In the genomic region with DNA sequence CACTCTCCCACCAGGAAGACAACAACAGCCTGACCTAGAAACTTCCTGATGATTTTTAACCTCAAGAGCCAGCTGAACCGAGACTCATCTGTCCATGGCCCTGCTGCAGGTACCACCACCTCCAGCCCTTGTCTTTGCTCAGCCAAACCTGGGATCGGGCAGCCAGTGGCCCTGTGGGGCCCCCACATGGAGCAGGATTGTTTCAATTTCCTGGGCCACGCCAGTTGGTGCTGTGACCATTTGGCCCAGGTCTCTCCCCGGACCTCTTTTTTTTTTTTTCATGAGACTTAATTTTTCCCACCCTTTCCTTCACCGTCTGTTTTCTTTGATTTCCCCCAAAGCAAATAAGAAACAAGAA, we compare ENCODE assay signal across 13 cellular contexts. TPM values are rescaled to one million over a fixed set of nuclear protein-coding genes. Genes with fewer than 3 reads are reported as not detected.
A peak's percentile ranks its signal among the peaks of the same experiment; 100 is the strongest.
DNase-seq lines count a peak whose midpoint lies in the region; TF ChIP-seq lines count a peak whose summit lies in the region.
"Had no signal": no experiment of that assay in that cellular context is flagged by ENCODE, and none has a peak within 500 bp of the region (broad histone marks: within the 10 kb centered on the region; RNA-seq: fewer than 3 reads in every experiment).

No MANE protein-coding gene starts in this region.

- DNase-seq in astrocyte of the spinal cord (ENCODE audit: low read depth, low spot score) (no peak), kidney epithelial cell (ENCODE audit: low read depth) (no peak), tibial nerve (ENCODE audit: low spot score in 2 of 2) (no peak), NCI-H774 (lab: John Stamatoyannopoulos, UW) (no peak)
- DNase-seq in activated CD4-positive, alpha-beta T cell treated with anti-CD3 and anti-CD28 coated beads for 4 hours, result no peak
- DNase-seq: activated CD4-positive, alpha-beta T cell treated with anti-CD3 and anti-CD28 coated beads for 36 hours; HFFc6; naive B cell; NCI-H1048; NCI-H2227 treated with DMSO at 0.1 percent for 48 hours; T-helper 1 cell had no signal

- TF ChIP-seq POLR2A in tibial nerve (IDR thresholded peaks at IDR 0.05), result no peak

- peak overlapping the region; percentile 14 for H3K4me3 ChIP-seq in astrocyte of the spinal cord (ENCODE audit: low read depth, low read length)
- H3K4me3 ChIP-seq in kidney epithelial cell (ENCODE audit: low read depth, low read length), result peak overlapping the region; percentile 20
- no peak overlapping the region for H3K4me3 ChIP-seq in tibial nerve

- H3K36me3 ChIP-seq in kidney epithelial cell (ENCODE audit: control insufficient read depth, insufficient read depth, low read length) (peaks cover 8% of the 10 kb centered on the region), tibial nerve (no peaks in the 10 kb centered on the region)

- H3K4me1 ChIP-seq in tibial nerve, result peaks cover 0 to 38% (median 7%) of the 10 kb centered on the region in 4 donors

- peak overlapping the region in 3 of 4 donors; percentile 6 to 68 (median 35) for H3K27ac ChIP-seq in tibial nerve

- TF ChIP-seq EP300 in tibial nerve (IDR thresholded peaks at IDR 0.05), result no peak

- WGBS in tibial nerve, 2 donors, result 59 to 68% methylated on average over 5 of the region's 5 CpGs

- TF ChIP-seq CTCF in astrocyte of the spinal cord (IDR thresholded peaks at IDR 0.05; ENCODE audit: low read depth, low read length), result no peak
- no peak for TF ChIP-seq CTCF in kidney epithelial cell (IDR thresholded peaks at IDR 0.05; ENCODE audit: insufficient read depth, low read length, poor library complexity, severe bottlenecking)
- no peak for TF ChIP-seq CTCF in tibial nerve (IDR thresholded peaks at IDR 0.05)

- in situ Hi-C loops in astrocyte of the spinal cord (cut with HindIII; ENCODE audit: low sequenced_read_pairs), result no loop called here

- no peaks in the 10 kb centered on the region for H3K9me3 ChIP-seq in tibial nerve

- no peaks in the 10 kb centered on the region for H3K27me3 ChIP-seq in kidney epithelial cell (ENCODE audit: control insufficient read depth, insufficient read depth, low read length)
- H3K27me3 ChIP-seq in tibial nerve, result peaks cover 4 to 89% of the 10 kb centered on the region in 2 donors

RNA-seq across cellular contexts. Expression of gene HOXB2, which starts 8.3 kb away (rescaled TPM):
- total RNA-seq in kidney epithelial cell (15.2 and 24.6 TPM in 2 replicates), tibial nerve (10 to 100 TPM in 3 of 4 donors, 1 to 10 TPM in 1; 6.9 to 29.3 (median 19.2) TPM)
- total RNA-seq: bronchial epithelial cell, HFFc6 had no signal

RNA-seq across cellular contexts. Expression of gene HOXB1, which starts 22.4 kb away (rescaled TPM):
- not detected in 2 replicates for total RNA-seq in kidney epithelial cell
- not detected for total RNA-seq in tibial nerve
- total RNA-seq: activated CD4-positive, alpha-beta T cell treated with anti-CD3 and anti-CD28 coated beads for 36 hours; bronchial epithelial cell; HFFc6; sciatic nerve had no signal

RNA-seq across cellular contexts. Expression of gene HOXB4, which starts 25.0 kb away (rescaled TPM):
- total RNA-seq in kidney epithelial cell, result 3.6 and 4.4 TPM in 2 replicates
- 1 to 10 TPM; 1.2 to 3.5 (median 2.0) TPM for total RNA-seq in tibial nerve
- total RNA-seq: bronchial epithelial cell, HFFc6 had no signal

RNA-seq across cellular contexts. Expression of gene HOXB3, which starts 36.9 kb away (rescaled TPM):
- total RNA-seq in kidney epithelial cell, result 24.0 and 31.1 TPM in 2 replicates
- total RNA-seq in tibial nerve, result 10 to 100 TPM in 2 of 4 donors, 1 to 10 TPM in 2; 3.7 to 14.1 (median 9.4) TPM
- total RNA-seq: bronchial epithelial cell, HFFc6 had no signal

RNA-seq across cellular contexts. Expression of gene HOXB5, which starts 40.4 kb away (rescaled TPM):
- total RNA-seq in kidney epithelial cell (3.6 and 3.8 TPM in 2 replicates), tibial nerve (1 to 10 TPM in 2 of 4 donors, not detected in 2; 1.6 to 1.8 TPM)
- total RNA-seq: activated CD4-positive, alpha-beta T cell treated with anti-CD3 and anti-CD28 coated beads for 36 hours; bronchial epithelial cell; HFFc6 had no signal

Comparison
In these comparisons a context has a peak if more than half of its experiments do, and no peak if none do; other contexts are left out.
1. H3K4me3 ChIP-seq: peak in astrocyte of the spinal cord (single experiment) and kidney epithelial cell (single experiment); none in tibial nerve (0 of 4).